Comparison of ENCODE assay signal across 9 cellular contexts in genomic region chr7:25391295-25391861, GRCh38.
A peak's percentile ranks its signal among the peaks of the same experiment; 100 is the strongest.
DNase-seq lines count a peak whose midpoint lies in the region; ATAC-seq lines count a peak whose summit lies in the region.
"Had no signal": no experiment of that assay in that cellular context is flagged by ENCODE, and none has a peak within 500 bp of the region (broad histone marks: within the 10 kb centered on the region; RNA-seq: fewer than 3 reads in every experiment).

No MANE protein-coding gene starts in this region.

- ATAC-seq in sciatic nerve = peak; percentile 38
- ATAC-seq in HG02973 (IDR thresholded peaks at IDR 0.05; ENCODE audit: unreplicated experiment) = no peak
- ATAC-seq in HG02763 (IDR thresholded peaks at IDR 0.05; ENCODE audit: unreplicated experiment) = no peak

- DNase-seq in NCI-H1092 treated with DMSO at 0.1 percent for 48 hours (lab: John Stamatoyannopoulos, UW) = peak; percentile 64
- DNase-seq in NCI-H1092 (lab: John Stamatoyannopoulos, UW) = no peak
- peak; percentile 31 for DNase-seq in NCI-H69 (lab: John Stamatoyannopoulos, UW)
- peak; percentile 5 for DNase-seq in fibroblast of gingiva (ENCODE audit: low read depth)
- DNase-seq in sciatic nerve (ENCODE audit: low spot score) = no peak
- DNase-seq in retina = no peak
- DNase-seq: naive B cell had no signal

- intact Hi-C loops in sciatic nerve (cut with DNase I) = no loop called here

Comparison
In these comparisons a context has a peak if more than half of its experiments do, and no peak if none do; other contexts are left out.
1. DNase-seq: peak in NCI-H1092 treated with DMSO at 0.1 percent for 48 hours (single experiment), NCI-H69 (single experiment) and fibroblast of gingiva (single experiment); none in NCI-H1092 (single experiment), sciatic nerve (single experiment) and retina (single experiment).